Comparison of ENCODE assay signal across 27 cellular contexts in the genomic region with DNA sequence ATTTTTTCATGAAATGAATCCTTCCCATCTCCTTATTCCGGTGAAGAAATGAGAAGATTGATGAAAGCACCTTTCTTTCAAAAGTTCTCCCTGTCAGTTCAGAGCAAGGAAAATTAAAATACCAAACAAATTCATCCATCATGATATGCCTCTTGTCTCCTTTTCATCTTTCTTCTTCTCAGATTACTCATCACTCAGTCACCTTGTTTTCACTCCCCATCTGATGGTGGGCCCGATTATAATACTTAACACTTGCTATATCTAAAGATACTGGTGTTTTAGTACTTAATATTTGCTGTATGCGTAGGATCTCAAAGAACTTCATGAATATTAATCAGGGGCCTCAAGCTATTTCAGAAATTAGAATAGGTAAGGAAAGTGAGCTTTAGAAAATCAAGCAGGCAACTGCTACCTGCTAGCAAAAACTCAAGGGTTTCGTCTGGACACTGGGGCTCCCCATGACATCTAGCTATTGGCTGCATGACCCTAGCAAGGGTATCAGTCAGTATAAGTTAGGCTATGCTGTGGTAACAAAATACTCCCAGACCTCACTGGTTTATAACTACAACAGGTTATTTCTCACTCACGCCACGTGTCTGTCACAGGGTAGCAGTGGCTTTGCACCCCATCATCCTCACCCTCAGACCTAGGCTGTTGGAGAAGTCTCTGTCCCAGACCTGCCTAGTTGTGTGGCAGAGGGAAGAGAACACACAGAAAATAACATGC.
"Had no signal": no experiment of that assay in that cellular context is flagged by ENCODE, and none has a peak within 500 bp of the region (broad histone marks: within the 10 kb centered on the region; RNA-seq: fewer than 3 reads in every experiment).

No MANE protein-coding gene starts in this region.

- H3K79me2 ChIP-seq: hepatocyte had no signal

- H3K4me1 Mint-ChIP-seq: mesothelial cell of epicardium, naive B cell, nephron, neural crest cell had no signal

- H3K4me3 Mint-ChIP-seq: mesothelial cell of epicardium; naive B cell; nephron; neural crest cell; stimulated activated effector memory CD8-positive, alpha-beta T cell treated with anti-CD3 and anti-CD28 coated beads, Interleukin-12 subunit alpha, Interleukin-12 subunit beta, amount 100 ng/mL, for 72 hours; stimulated activated naive CD8-positive, alpha-beta T cell treated with anti-CD3 and anti-CD28 coated beads, Interleukin-15, Interleukin-2, amounts not matched to agents 100 ng/mL and 50 ng/mL, for 24 hours; type B pancreatic cell had no signal

- ATAC-seq: pancreas; right cardiac atrium; stimulated activated effector memory CD8-positive, alpha-beta T cell treated with anti-CD3 and anti-CD28 coated beads, Interleukin-12 subunit alpha, Interleukin-12 subunit beta, amount 100 ng/mL, for 72 hours had no signal

- H3K4me1 ChIP-seq: left ventricle myocardium inferior, pancreas, prostate gland, spleen, tibial artery, uterus had no signal

- H3K36me3 Mint-ChIP-seq: naive B cell; stimulated activated effector memory CD8-positive, alpha-beta T cell treated with anti-CD3 and anti-CD28 coated beads, Interleukin-12 subunit alpha, Interleukin-12 subunit beta, amount 100 ng/mL, for 72 hours had no signal

- H2AFZ ChIP-seq: hepatocyte had no signal

- H3K4me2 ChIP-seq: hepatocyte had no signal

- H3K9me3 Mint-ChIP-seq: stimulated activated effector memory CD8-positive, alpha-beta T cell treated with anti-CD3 and anti-CD28 coated beads, Interleukin-12 subunit alpha, Interleukin-12 subunit beta, amount 100 ng/mL, for 72 hours had no signal

- H3K27me3 Mint-ChIP-seq: type B pancreatic cell had no signal

- H3K27ac ChIP-seq: hepatocyte, left ventricle myocardium inferior, pancreas, prostate gland, sigmoid colon, spleen, suprapubic skin, thoracic aorta, tibial artery, uterus had no signal

- H3K4me3 ChIP-seq: hepatocyte, left ventricle myocardium inferior, lung, pancreas, prostate gland, sigmoid colon, spleen, suprapubic skin, thoracic aorta, tibial artery, uterus had no signal

- H3K36me3 ChIP-seq: left ventricle myocardium inferior, pancreas, prostate gland, sigmoid colon, spleen, suprapubic skin, thoracic aorta, tibial artery, uterus had no signal

- H3K27ac Mint-ChIP-seq: mesothelial cell of epicardium; naive B cell; nephron; stimulated activated effector memory CD8-positive, alpha-beta T cell treated with anti-CD3 and anti-CD28 coated beads, Interleukin-12 subunit alpha, Interleukin-12 subunit beta, amount 100 ng/mL, for 72 hours; stimulated activated naive CD8-positive, alpha-beta T cell treated with anti-CD3 and anti-CD28 coated beads, Interleukin-15, Interleukin-2, amounts not matched to agents 100 ng/mL and 50 ng/mL, for 24 hours; type B pancreatic cell had no signal

- DNase-seq: islet precursor cell; left ventricle myocardium inferior; mesendoderm; naive B cell; nucleus accumbens; pancreas; posterior cingulate gyrus; retina; right cardiac atrium; sigmoid colon; small intestine; spleen; stimulated activated CD4-positive, alpha-beta T cell treated with anti-CD3 and anti-CD28 coated beads, Interleukin-4, amount 100 ng/mL, for 24 hours; stimulated activated naive CD4-positive, alpha-beta T cell; tibial artery; uterus had no signal

- H3K9me3 ChIP-seq: pancreas, prostate gland, suprapubic skin, thoracic aorta, tibial artery, uterus had no signal

- H3K27me3 ChIP-seq: hepatocyte, pancreas, sigmoid colon, suprapubic skin, tibial artery, uterus had no signal
